13 cellular contexts compared by ENCODE assay signal in the genomic region with DNA sequence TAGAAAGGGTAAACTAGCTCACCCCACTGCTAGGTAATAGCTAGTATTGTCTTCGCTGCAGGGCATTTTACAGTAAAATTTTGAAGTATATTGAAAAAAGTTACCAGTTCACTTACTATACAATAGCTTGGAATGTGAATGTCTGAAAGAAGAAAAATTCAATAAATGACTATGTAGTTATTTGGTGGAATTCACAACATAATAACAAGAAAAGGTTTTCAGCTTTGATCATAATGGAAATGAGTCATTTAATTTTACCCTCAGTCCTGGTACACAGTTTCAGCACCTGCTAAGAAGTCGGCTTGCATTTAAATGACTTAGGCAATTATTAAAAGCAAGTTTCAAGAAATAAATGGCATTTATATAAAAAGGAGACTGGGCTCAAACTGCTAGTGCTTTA.
DNase-seq lines count a peak whose midpoint lies in the region; ATAC-seq and TF ChIP-seq lines count a peak whose summit lies in the region.
"Had no signal": no experiment of that assay in that cellular context is flagged by ENCODE, and none has a peak within 500 bp of the region (broad histone marks: within the 10 kb centered on the region; RNA-seq: fewer than 3 reads in every experiment).

No MANE protein-coding gene starts in this region.

- TF ChIP-seq CTCF in type B pancreatic cell (conservative IDR thresholded peaks at IDR 0.05): no peak

- H3K4me3 Mint-ChIP-seq in activated CD4-positive, alpha-beta memory T cell treated with anti-CD3 and anti-CD28 coated beads, Interleukin-2, amount 10 ng/mL, durations not matched to agents 7 days and 5 days: no peak overlapping the region
- no peak overlapping the region for H3K4me3 Mint-ChIP-seq in type B pancreatic cell
- H3K4me3 Mint-ChIP-seq: activated T-cell treated with anti-CD3 and anti-CD28 coated beads, Interleukin-2, amount 50 U/mL, for 4 hours had no signal

- H3K36me3 Mint-ChIP-seq in activated CD4-positive, alpha-beta memory T cell treated with anti-CD3 and anti-CD28 coated beads, Interleukin-2, amount 10 ng/mL, durations not matched to agents 7 days and 5 days (ENCODE audit: low read depth): peaks cover 4% of the 10 kb centered on the region
- peaks cover 5% of the 10 kb centered on the region for H3K36me3 Mint-ChIP-seq in type B pancreatic cell

- no peaks in the 10 kb centered on the region for H3K27me3 Mint-ChIP-seq in activated CD4-positive, alpha-beta memory T cell treated with anti-CD3 and anti-CD28 coated beads, Interleukin-2, amount 10 ng/mL, durations not matched to agents 7 days and 5 days
- H3K27me3 Mint-ChIP-seq in type B pancreatic cell: no peaks in the 10 kb centered on the region

- ATAC-seq in GM18502 (IDR thresholded peaks at IDR 0.05; ENCODE audit: poor library complexity, unreplicated experiment) (peak; percentile 78), GM19395 (IDR thresholded peaks at IDR 0.05; ENCODE audit: unreplicated experiment) (peak; percentile 94), HG02759 (IDR thresholded peaks at IDR 0.05; ENCODE audit: unreplicated experiment) (peak; percentile 85), HG03378 (IDR thresholded peaks at IDR 0.05; ENCODE audit: unreplicated experiment) (peak; percentile 90)

- POLR2A ChIA-PET in activated CD4-positive, alpha-beta memory T cell treated with anti-CD3 and anti-CD28 coated beads, Interleukin-2, amount 10 ng/mL, durations not matched to agents 7 days and 5 days (lab: Charles Lee): no interaction called here

- DNase-seq in NCI-H128 (lab: John Stamatoyannopoulos, UW; ENCODE audit: unreplicated experiment): no peak
- DNase-seq in activated CD4-positive, alpha-beta memory T cell treated with anti-CD3 and anti-CD28 coated beads, Interleukin-2, amount 10 ng/mL, durations not matched to agents 7 days and 5 days: no peak
- DNase-seq in DMS153 (lab: John Stamatoyannopoulos, UW): no peak
- no peak for DNase-seq in type B pancreatic cell (ENCODE audit: extremely low spot score, unreplicated experiment)
- DNase-seq: activated T-cell treated with anti-CD3 and anti-CD28 coated beads, Interleukin-2, amount 50 U/mL, for 4 hours; NCI-H1417; NCI-H82; occipital lobe; stimulated activated CD8-positive, alpha-beta memory T cell treated with anti-CD3 and anti-CD28 coated beads, Interleukin-4, amount 100 ng/mL, for 48 hours had no signal

- CTCF ChIA-PET in activated CD4-positive, alpha-beta memory T cell treated with anti-CD3 and anti-CD28 coated beads, Interleukin-2, amount 10 ng/mL, durations not matched to agents 7 days and 5 days (lab: Charles Lee): no interaction called here

- H3K27ac Mint-ChIP-seq in activated CD4-positive, alpha-beta memory T cell treated with anti-CD3 and anti-CD28 coated beads, Interleukin-2, amount 10 ng/mL, durations not matched to agents 7 days and 5 days: no peak overlapping the region
- H3K27ac Mint-ChIP-seq in type B pancreatic cell: no peak overlapping the region

- peaks cover 28% of the 10 kb centered on the region for H3K4me1 Mint-ChIP-seq in activated CD4-positive, alpha-beta memory T cell treated with anti-CD3 and anti-CD28 coated beads, Interleukin-2, amount 10 ng/mL, durations not matched to agents 7 days and 5 days
- no peaks in the 10 kb centered on the region for H3K4me1 Mint-ChIP-seq in type B pancreatic cell (ENCODE audit: unreplicated experiment)

- peaks cover 4% of the 10 kb centered on the region for H3K9me3 Mint-ChIP-seq in activated CD4-positive, alpha-beta memory T cell treated with anti-CD3 and anti-CD28 coated beads, Interleukin-2, amount 10 ng/mL, durations not matched to agents 7 days and 5 days
- H3K9me3 Mint-ChIP-seq in type B pancreatic cell: peaks cover under 1% of the 10 kb centered on the region
- H3K9me3 Mint-ChIP-seq: activated T-cell treated with anti-CD3 and anti-CD28 coated beads, Interleukin-2, amount 50 U/mL, for 4 hours had no signal
